In genomic region chr5:40389591-40389990, GRCh38 we compare ENCODE assay signal across 34 cellular contexts.
A peak's percentile ranks its signal among the peaks of the same experiment; 100 is the strongest.
DNase-seq lines count a peak whose midpoint lies in the region; ATAC-seq and TF ChIP-seq lines count a peak whose summit lies in the region.
"Had no signal": no experiment of that assay in that cellular context is flagged by ENCODE, and none has a peak within 500 bp of the region (broad histone marks: within the 10 kb centered on the region; RNA-seq: fewer than 3 reads in every experiment).

No MANE protein-coding gene starts in this region.

- no peak overlapping the region for H4K5ac ChIP-seq in IMR-90 (ENCODE audit: low read depth, low read length)

- no peak overlapping the region for H2AFZ ChIP-seq in IMR-90 (replicated peaks; ENCODE audit: low read length, poor library complexity)

- H3K36me3 ChIP-seq in IMR-90 (ENCODE audit: control insufficient read depth, insufficient read depth, low read length) = no peaks in the 10 kb centered on the region
- H3K36me3 ChIP-seq: colonic mucosa, left lung, neutrophil, Peyer's patch, right atrium auricular region, tibial artery, vagina had no signal

- CTCF ChIA-PET in IMR-90 (lab: Yijun Ruan, JAX) = no interaction called here

- H2AK5ac ChIP-seq in IMR-90 (ENCODE audit: low read depth, low read length) = no peak overlapping the region

- H2BK15ac ChIP-seq in IMR-90 (ENCODE audit: low read depth, low read length) = 0 out of 3 replicates have a peak overlapping the region, but pooled peaks have one; percentile 48

- BruUV-seq in IMR-90 (replicated peaks; lab: Mats Ljungman, UMichigan) = no TSS peak

- peak overlapping the region; percentile 76 for H3K27ac Mint-ChIP-seq in activated T-cell treated with anti-CD3 and anti-CD28 coated beads, Interleukin-2, amount 50 U/mL, for 72 hours
- H3K27ac Mint-ChIP-seq in activated naive CD8-positive, alpha-beta T cell treated with anti-CD3 and anti-CD28 coated beads, Interleukin-2, amount 50 U/mL, for 24 hours = peak overlapping the region; percentile 4
- H3K27ac Mint-ChIP-seq in natural killer cell = peak overlapping the region; percentile 1 to 87
- H3K27ac Mint-ChIP-seq: activated CD4-positive, alpha-beta T cell treated with anti-CD3 and anti-CD28 coated beads, Interleukin-2, amount 10 ng/mL, durations not matched to agents 24 days and 14 days; activated CD8-positive, alpha-beta memory T cell treated with anti-CD3 and anti-CD28 coated beads, Interleukin-2, amount 10 ng/mL, durations not matched to agents 7 days and 5 days; IgD-negative memory B cell had no signal

- H3K56ac ChIP-seq in IMR-90 (ENCODE audit: extremely low read depth, insufficient read depth, low read length) = no peak overlapping the region

- H3K9me1 ChIP-seq in IMR-90 (ENCODE audit: insufficient read depth, low read length) = peaks cover 3% of the 10 kb centered on the region; the same call in 1 of the 2 replicates

- H4K91ac ChIP-seq in IMR-90 (ENCODE audit: insufficient read depth, low read depth, low read length) = no peak overlapping the region

- no CpG with 5 or more reads among the region's 4 CpGs for WGBS in IMR-90 (ENCODE audit: extremely low coverage in 2 of 2, insufficient read length in 1 of 2), 2 experiments

- H3K4me1 ChIP-seq in IMR-90 (ENCODE audit: control insufficient read depth, insufficient read depth, low read length) = peaks cover 6% of the 10 kb centered on the region
- H3K4me1 ChIP-seq: colonic mucosa, vagina had no signal

- peak overlapping the region; percentile 65; the same call in 1 of the 2 replicates for H2BK20ac ChIP-seq in IMR-90 (ENCODE audit: low read depth, low read length)

- peak overlapping the region; percentile 54; the same call in 1 of the 2 replicates for H3K4ac ChIP-seq in IMR-90 (ENCODE audit: low read depth, low read length)

- no peak overlapping the region for H3K4me3 Mint-ChIP-seq in activated T-cell treated with anti-CD3 and anti-CD28 coated beads, Interleukin-2, amount 50 U/mL, for 72 hours
- no peak overlapping the region for H3K4me3 Mint-ChIP-seq in activated naive CD8-positive, alpha-beta T cell treated with anti-CD3 and anti-CD28 coated beads, Interleukin-2, amount 50 U/mL, for 24 hours
- peak overlapping the region; percentile 72 for H3K4me3 Mint-ChIP-seq in natural killer cell
- H3K4me3 Mint-ChIP-seq: activated CD4-positive, alpha-beta T cell treated with anti-CD3 and anti-CD28 coated beads, Interleukin-2, amount 10 ng/mL, durations not matched to agents 24 days and 14 days; activated CD8-positive, alpha-beta memory T cell treated with anti-CD3 and anti-CD28 coated beads, Interleukin-2, amount 10 ng/mL, durations not matched to agents 7 days and 5 days; IgD-negative memory B cell had no signal

- intact Hi-C loops in IMR-90 (cut with micrococcal nuclease) = loop anchor here (5.0 kb wide), 1 partner anchor 183 kb away; no protein-coding TSS in a partner anchor
- intact Hi-C loops in natural killer cell (cut with micrococcal nuclease) = loop anchor here (5.0 kb wide), 1 partner anchor 293 kb away; no protein-coding TSS in a partner anchor

- H2BK120ac ChIP-seq in IMR-90 (ENCODE audit: low read depth, low read length) = peak overlapping the region; percentile 20; the same call in 1 of the 2 replicates

- H3K14ac ChIP-seq in IMR-90 (replicated peaks; ENCODE audit: low read depth, low read length) = no peak overlapping the region; the same call in 1 of the 2 replicates

- TF ChIP-seq RAD21 in IMR-90 (IDR thresholded peaks at IDR 0.05; ENCODE audit: low read length) = no peak

- in situ Hi-C loops in IMR-90 (cut with MboI; ENCODE audit: low sequenced_read_pairs) = no loop called here

- H2BK5ac ChIP-seq in IMR-90 (ENCODE audit: low read depth, low read length, poor library complexity, severe bottlenecking) = peak overlapping the region; percentile 11

- no peaks in the 10 kb centered on the region for H3K9me3 ChIP-seq in IMR-90 (ENCODE audit: control insufficient read depth, insufficient read depth, low read length)
- H3K9me3 ChIP-seq: colonic mucosa, left lung, neutrophil, Peyer's patch, right atrium auricular region, tibial artery, vagina had no signal

- no peak overlapping the region for H3K23ac ChIP-seq in IMR-90 (ENCODE audit: low read depth, low read length)

- no peaks in the 10 kb centered on the region for H3K27me3 Mint-ChIP-seq in activated T-cell treated with anti-CD3 and anti-CD28 coated beads, Interleukin-2, amount 50 U/mL, for 72 hours (ENCODE audit: low read depth)
- H3K27me3 Mint-ChIP-seq in activated naive CD8-positive, alpha-beta T cell treated with anti-CD3 and anti-CD28 coated beads, Interleukin-2, amount 50 U/mL, for 24 hours = no peaks in the 10 kb centered on the region
- no peaks in the 10 kb centered on the region for H3K27me3 Mint-ChIP-seq in natural killer cell (ENCODE audit: low read depth in 2 of 2)
- H3K27me3 Mint-ChIP-seq: activated CD4-positive, alpha-beta T cell treated with anti-CD3 and anti-CD28 coated beads, Interleukin-2, amount 10 ng/mL, durations not matched to agents 24 days and 14 days; activated CD8-positive, alpha-beta memory T cell treated with anti-CD3 and anti-CD28 coated beads, Interleukin-2, amount 10 ng/mL, durations not matched to agents 7 days and 5 days; IgD-negative memory B cell had no signal

- H4K20me1 ChIP-seq in IMR-90 (ENCODE audit: insufficient read depth, low read length) = no peaks in the 10 kb centered on the region

- H3K18ac ChIP-seq in IMR-90 (ENCODE audit: low read depth, low read length) = peak overlapping the region; percentile 58; the same call in 1 of the 2 replicates

- POLR2A ChIA-PET in IMR-90 (lab: Charles Lee; ENCODE audit: unreplicated experiment) = no interaction called here

- H3K27ac ChIP-seq in IMR-90 (ENCODE audit: insufficient read depth, low read length) = no peak overlapping the region
- H3K27ac ChIP-seq: colonic mucosa, left lung, right atrium auricular region, tibial artery, vagina had no signal

- H3K4me3 ChIP-seq in IMR-90 (ENCODE audit: insufficient read depth, low read depth, low read length) = no peak overlapping the region
- H3K4me3 ChIP-seq: colonic mucosa, left lung, Peyer's patch, right atrium auricular region, smooth muscle cell, tibial artery, vagina had no signal

- peaks cover 0 to 2% of the 10 kb centered on the region in 2 donors for H3K9me3 Mint-ChIP-seq in activated T-cell treated with anti-CD3 and anti-CD28 coated beads, Interleukin-2, amount 50 U/mL, for 72 hours
- H3K9me3 Mint-ChIP-seq in activated naive CD8-positive, alpha-beta T cell treated with anti-CD3 and anti-CD28 coated beads, Interleukin-2, amount 50 U/mL, for 24 hours = no peaks in the 10 kb centered on the region
- no peaks in the 10 kb centered on the region for H3K9me3 Mint-ChIP-seq in natural killer cell
- H3K9me3 Mint-ChIP-seq: activated CD4-positive, alpha-beta T cell treated with anti-CD3 and anti-CD28 coated beads, Interleukin-2, amount 10 ng/mL, durations not matched to agents 24 days and 14 days; IgD-negative memory B cell had no signal

- H3K4me1 Mint-ChIP-seq in activated T-cell treated with anti-CD3 and anti-CD28 coated beads, Interleukin-2, amount 50 U/mL, for 72 hours (ENCODE audit: low read depth) = peaks cover 66% of the 10 kb centered on the region
- H3K4me1 Mint-ChIP-seq in activated naive CD8-positive, alpha-beta T cell treated with anti-CD3 and anti-CD28 coated beads, Interleukin-2, amount 50 U/mL, for 24 hours = peaks cover 50% of the 10 kb centered on the region
- peaks cover 74% of the 10 kb centered on the region in 2 donors for H3K4me1 Mint-ChIP-seq in natural killer cell

- no peaks in the 10 kb centered on the region for H3K27me3 ChIP-seq in IMR-90 (ENCODE audit: control insufficient read depth, insufficient read depth, low read length)
- H3K27me3 ChIP-seq: colonic mucosa, left lung, neutrophil, Peyer's patch, right atrium auricular region, tibial artery, vagina had no signal

- H3K36me3 Mint-ChIP-seq in activated T-cell treated with anti-CD3 and anti-CD28 coated beads, Interleukin-2, amount 50 U/mL, for 72 hours (ENCODE audit: insufficient read depth in 2 of 2) = peaks cover 2 to 4% of the 10 kb centered on the region in 2 donors
- H3K36me3 Mint-ChIP-seq in activated naive CD8-positive, alpha-beta T cell treated with anti-CD3 and anti-CD28 coated beads, Interleukin-2, amount 50 U/mL, for 24 hours (ENCODE audit: low read depth) = peaks cover 3% of the 10 kb centered on the region
- no peaks in the 10 kb centered on the region for H3K36me3 Mint-ChIP-seq in natural killer cell
- H3K36me3 Mint-ChIP-seq: IgD-negative memory B cell had no signal

- no peak overlapping the region for H3K9ac ChIP-seq in IMR-90 (ENCODE audit: low read depth, low read length)

- TF ChIP-seq CTCF in IMR-90 (conservative IDR thresholded peaks at IDR 0.05; ENCODE audit: low read depth, low read length) = no peak
- no peak for TF ChIP-seq CTCF in natural killer cell (IDR thresholded peaks at IDR 0.05)

- no peaks in the 10 kb centered on the region for H3K79me1 ChIP-seq in IMR-90 (ENCODE audit: low read depth in 1 of 2, low read length in 2 of 2)

- no peak for ATAC-seq in activated T-cell treated with anti-CD3 and anti-CD28 coated beads, Interleukin-2, amount 50 U/mL, for 72 hours (replicated peaks in 1 of 2)
- ATAC-seq in IMR-90 (ENCODE audit: low read depth) (no peak), natural killer cell (no peak), HG03442 (IDR thresholded peaks at IDR 0.05; ENCODE audit: unreplicated experiment) (no peak), GM18861 (IDR thresholded peaks at IDR 0.05; ENCODE audit: unreplicated experiment) (no peak)
- ATAC-seq in activated naive CD8-positive, alpha-beta T cell treated with anti-CD3 and anti-CD28 coated beads, Interleukin-2, amount 50 U/mL, for 24 hours = no peak
- ATAC-seq: activated CD8-positive, alpha-beta memory T cell treated with anti-CD3 and anti-CD28 coated beads, Interleukin-2, amount 10 ng/mL, durations not matched to agents 7 days and 5 days; HCT116; left lung had no signal

- DNase-seq in activated T-cell treated with anti-CD3 and anti-CD28 coated beads, Interleukin-2, amount 50 U/mL, for 72 hours = no peak
- no peak for DNase-seq in activated T-cell treated with anti-CD3 and anti-CD28 coated beads, Interleukin-2, amount 50 U/mL, for 48 hours
- DNase-seq in IMR-90 (peak; percentile 48), natural killer cell (no peak)
- no peak for DNase-seq in activated naive CD8-positive, alpha-beta T cell treated with anti-CD3 and anti-CD28 coated beads, Interleukin-2, amount 50 U/mL, for 24 hours
- no peak for DNase-seq in activated effector memory CD4-positive, alpha-beta T cell treated with anti-CD3 and anti-CD28 coated beads, Interleukin-2, amount 50 U/mL, for 16 hours
- DNase-seq: activated CD8-positive, alpha-beta memory T cell treated with anti-CD3 and anti-CD28 coated beads, Interleukin-2, amount 10 ng/mL, durations not matched to agents 7 days and 5 days; activated naive CD4-positive, alpha-beta T cell treated with anti-CD3 and anti-CD28 coated beads, Interleukin-2, amount 50 U/mL, for 16 hours; aorta; colonic mucosa; DMS153; effector CD4-positive, alpha-beta T cell; erythroblast; glutamatergic neuron; left lung; mesenchymal stem cell; NCI-H1048; NCI-H1694 treated with DMSO at 0.1 percent for 48 hours; NCI-H446; NCI-H748 treated with DMSO at 0.1 percent for 48 hours; Peyer's patch; posterior cingulate gyrus; SHP77 treated with DMSO at 0.1 percent for 48 hours; stimulated activated CD4-positive, alpha-beta T cell treated with anti-CD3 and anti-CD28 coated beads, Interleukin-1b, Interleukin-23, amount 100 ng/mL, for 48 hours; tibial artery had no signal

- dilution Hi-C loops in IMR-90 (cut with HindIII; ENCODE audit: low sequenced_read_pairs, unreplicated experiment) = no loop called here

- no peak overlapping the region for H2AK9ac ChIP-seq in IMR-90 (replicated peaks; ENCODE audit: low read depth, low read length, poor library complexity)

- no peak overlapping the region for H4K8ac ChIP-seq in IMR-90 (ENCODE audit: low read depth in 2 of 2, low read length in 2 of 2)

- no peak overlapping the region for H3K4me2 ChIP-seq in IMR-90 (ENCODE audit: low read depth, low read length)
- H3K4me2 ChIP-seq: smooth muscle cell had no signal

- no peak for TF ChIP-seq POLR2A in IMR-90 (IDR thresholded peaks at IDR 0.05; ENCODE audit: low read depth, low read length)

Comparison
In these comparisons a context has a peak if more than half of its experiments do, and no peak if none do; other contexts are left out.
1. H3K27ac Mint-ChIP-seq: peak in every context shown above with its lines; median percentile 76 in activated T-cell treated with anti-CD3 and anti-CD28 coated beads, Interleukin-2, amount 50 U/mL, for 72 hours; 44 in natural killer cell; 4 in activated naive CD8-positive, alpha-beta T cell treated with anti-CD3 and anti-CD28 coated beads, Interleukin-2, amount 50 U/mL, for 24 hours.